Comparison of ENCODE assay signal across 12 cellular contexts in the genomic region with DNA sequence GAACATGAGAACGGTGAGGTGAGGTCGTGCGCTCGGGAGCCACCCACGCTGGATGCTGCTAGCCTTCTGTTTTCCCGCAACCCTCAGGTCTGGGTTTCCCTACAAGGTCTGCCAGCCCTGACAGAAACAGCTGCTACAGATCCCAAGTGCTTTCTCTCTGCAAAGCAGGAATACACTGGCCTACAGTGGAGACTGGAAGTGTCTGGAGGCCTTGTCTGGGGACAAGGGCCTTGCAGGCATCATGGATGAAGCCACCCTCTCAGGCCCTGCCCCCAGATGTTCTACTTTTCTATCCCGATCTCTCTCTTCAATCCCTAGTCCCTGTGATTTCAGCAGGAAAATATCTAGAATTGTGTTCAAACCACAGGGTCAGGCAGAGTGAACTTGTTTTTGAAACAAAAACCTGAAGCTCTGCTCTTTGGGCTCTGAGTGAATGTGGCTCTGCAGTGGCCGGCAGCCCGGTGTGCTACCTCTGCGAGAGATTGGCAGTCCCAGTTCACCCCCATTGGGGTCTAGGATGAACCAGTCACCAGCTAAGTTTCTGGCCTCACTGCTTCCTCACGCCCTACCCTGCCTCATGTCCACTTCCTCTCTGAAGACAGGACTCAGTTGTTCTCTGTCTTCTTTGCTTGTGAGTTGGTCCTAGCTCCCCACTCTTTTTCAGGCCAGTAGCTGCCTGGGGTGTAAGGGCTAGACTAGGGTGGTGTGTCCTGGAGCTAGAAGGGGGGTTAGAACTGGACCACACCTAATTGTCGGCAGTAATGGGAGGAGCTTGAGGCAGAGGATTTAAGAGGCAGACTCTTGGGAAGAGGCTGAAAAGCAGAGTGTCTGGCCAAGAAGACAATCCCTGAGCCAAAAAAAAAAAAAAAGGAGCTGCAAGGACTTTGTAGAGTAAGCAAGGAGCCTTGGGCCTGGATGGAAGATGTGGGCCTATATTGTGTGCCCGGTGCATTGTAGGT.
DNase-seq lines count a peak whose midpoint lies in the region; ATAC-seq and TF ChIP-seq lines count a peak whose summit lies in the region.
"Had no signal": no experiment of that assay in that cellular context is flagged by ENCODE, and none has a peak within 500 bp of the region (broad histone marks: within the 10 kb centered on the region; RNA-seq: fewer than 3 reads in every experiment).

No MANE protein-coding gene starts in this region.

- no peak for ATAC-seq in effector memory CD8-positive, alpha-beta T cell (replicated peaks)
- ATAC-seq in thoracic aorta (ENCODE audit: insufficient number of reproducible peaks, low FRiP score, low read depth) (no peak), GM21367 (IDR thresholded peaks at IDR 0.05; ENCODE audit: unreplicated experiment) (no peak)
- ATAC-seq: foreskin keratinocyte, GM12878, HCT116 had no signal

- H2AK5ac ChIP-seq in mesendoderm (ENCODE audit: low read length) = no peak overlapping the region

- no peak overlapping the region for H2BK120ac ChIP-seq in mesendoderm (ENCODE audit: low read depth, low read length)

- no peak for TF ChIP-seq CTCF in thoracic aorta (IDR thresholded peaks at IDR 0.05)

- WGBS in mesendoderm (ENCODE audit: extremely low coverage, insufficient coverage, low lambda C conversion rate) = no CpG with 5 or more reads among the region's 13 CpGs

- DNase-seq in NCI-H1694 treated with DMSO at 0.1 percent for 48 hours (lab: John Stamatoyannopoulos, UW) (peak; percentile 21), mesendoderm (no peak), thoracic aorta (ENCODE audit: low spot score) (no peak), NCI-H1105 treated with DMSO at 0.1 percent for 48 hours (lab: John Stamatoyannopoulos, UW) (no peak)
- no peak for DNase-seq in effector memory CD8-positive, alpha-beta T cell
- DNase-seq in stimulated activated CD4-positive, alpha-beta T cell treated with anti-CD3 and anti-CD28 coated beads, Interleukin-15, amount 100 ng/mL, for 24 hours = no peak
- DNase-seq: Caco-2, foreskin keratinocyte, NCI-H226 had no signal

- H4K5ac ChIP-seq in mesendoderm (ENCODE audit: low read length) = no peak overlapping the region

- no peak overlapping the region for H4K8ac ChIP-seq in mesendoderm (ENCODE audit: low read depth, low read length)

- peak overlapping the region; percentile 78 to 80 for H3K27ac Mint-ChIP-seq in effector memory CD8-positive, alpha-beta T cell

- H2BK15ac ChIP-seq in mesendoderm (replicated peaks; ENCODE audit: low read depth) = no peak overlapping the region

- H3K4me1 ChIP-seq in mesendoderm (ENCODE audit: control insufficient read depth, low read depth, low read length) (peaks cover 2% of the 10 kb centered on the region), thoracic aorta (ENCODE audit: control insufficient read depth in 1 of 2, low read depth in 2 of 2) (peaks cover 13 to 40% of the 10 kb centered on the region in 2 donors)
- H3K4me1 ChIP-seq: Caco-2, foreskin keratinocyte had no signal

- H3K27me3 ChIP-seq in mesendoderm (ENCODE audit: insufficient read depth, low read length, poor library complexity) (no peaks in the 10 kb centered on the region), thoracic aorta (replicated peaks; ENCODE audit: insufficient read depth) (no peaks in the 10 kb centered on the region)
- H3K27me3 ChIP-seq: foreskin keratinocyte had no signal

- no peak overlapping the region for H3K4me3 ChIP-seq in mesendoderm (ENCODE audit: low read length)
- no peak overlapping the region for H3K4me3 ChIP-seq in thoracic aorta
- H3K4me3 ChIP-seq: GM12878 had no signal

- H3K79me1 ChIP-seq in mesendoderm (ENCODE audit: low read length) = no peaks in the 10 kb centered on the region

- no peak overlapping the region for H3K23ac ChIP-seq in mesendoderm (ENCODE audit: low read length)

- H3K36me3 ChIP-seq in mesendoderm (ENCODE audit: control insufficient read depth, insufficient read depth, low read length) (no peaks in the 10 kb centered on the region), thoracic aorta (no peaks in the 10 kb centered on the region)

- no peaks in the 10 kb centered on the region for H3K79me2 ChIP-seq in mesendoderm (ENCODE audit: control insufficient read depth, insufficient read depth, low read length)

- peaks cover 3% of the 10 kb centered on the region for H3K36me3 Mint-ChIP-seq in effector memory CD8-positive, alpha-beta T cell (ENCODE audit: insufficient read depth)

- no peaks in the 10 kb centered on the region for H3K9me3 ChIP-seq in thoracic aorta
- H3K9me3 ChIP-seq: Caco-2 had no signal

- H3K4me2 ChIP-seq in mesendoderm (ENCODE audit: low read length) = no peak overlapping the region

- H3K27ac ChIP-seq in mesendoderm (ENCODE audit: low read depth, low read length) (no peak overlapping the region), thoracic aorta (peak overlapping the region; percentile 66 to 78)
- H3K27ac ChIP-seq: foreskin keratinocyte had no signal

- H3K18ac ChIP-seq in mesendoderm (ENCODE audit: low read length) = no peak overlapping the region

- H3K9ac ChIP-seq in mesendoderm (ENCODE audit: low read length) = no peak overlapping the region

- H3K4ac ChIP-seq in mesendoderm (ENCODE audit: low read depth, low read length) = no peak overlapping the region

- no peaks in the 10 kb centered on the region for H3K9me3 Mint-ChIP-seq in effector memory CD8-positive, alpha-beta T cell

- H3K27me3 Mint-ChIP-seq in effector memory CD8-positive, alpha-beta T cell = no peaks in the 10 kb centered on the region

- peak overlapping the region; percentile 15 for H3K56ac ChIP-seq in mesendoderm (ENCODE audit: low read length)

- no peak overlapping the region for H2BK5ac ChIP-seq in mesendoderm (ENCODE audit: low read length)

- no peak overlapping the region for H3K4me3 Mint-ChIP-seq in effector memory CD8-positive, alpha-beta T cell

- H3K4me1 Mint-ChIP-seq in effector memory CD8-positive, alpha-beta T cell (ENCODE audit: low read depth in 2 of 2) = peaks cover 12% of the 10 kb centered on the region in 2 donors
